2 cellular contexts compared by ENCODE assay signal in the genomic region with DNA sequence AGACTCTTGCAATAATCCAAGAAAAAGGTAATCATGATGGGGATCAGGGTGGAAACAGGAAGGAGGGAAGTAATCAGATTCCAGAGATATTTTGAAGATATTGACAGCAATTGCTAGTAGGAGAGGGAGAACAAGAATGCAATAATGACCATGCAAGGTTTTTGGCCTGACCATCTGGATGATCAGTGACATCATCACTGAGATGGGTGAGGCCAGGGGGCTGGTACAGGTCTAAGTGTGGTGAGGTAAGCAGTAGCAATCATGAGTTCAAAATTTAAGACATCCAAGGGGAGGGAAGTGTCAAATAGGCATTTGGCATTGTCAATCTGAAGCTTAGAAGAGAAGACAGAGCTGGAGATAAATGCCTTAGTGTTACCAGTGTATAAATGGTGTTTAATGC.
TF ChIP-seq lines count a peak whose summit lies in the region.

No MANE protein-coding gene starts in this region.

TF ChIP-seq in HEK293, 187 proteins besides CTCF, POLR2A, EP300 and RAD21 (continued from another document and continues in another):
- TF ChIP-seq, protein P1, sequence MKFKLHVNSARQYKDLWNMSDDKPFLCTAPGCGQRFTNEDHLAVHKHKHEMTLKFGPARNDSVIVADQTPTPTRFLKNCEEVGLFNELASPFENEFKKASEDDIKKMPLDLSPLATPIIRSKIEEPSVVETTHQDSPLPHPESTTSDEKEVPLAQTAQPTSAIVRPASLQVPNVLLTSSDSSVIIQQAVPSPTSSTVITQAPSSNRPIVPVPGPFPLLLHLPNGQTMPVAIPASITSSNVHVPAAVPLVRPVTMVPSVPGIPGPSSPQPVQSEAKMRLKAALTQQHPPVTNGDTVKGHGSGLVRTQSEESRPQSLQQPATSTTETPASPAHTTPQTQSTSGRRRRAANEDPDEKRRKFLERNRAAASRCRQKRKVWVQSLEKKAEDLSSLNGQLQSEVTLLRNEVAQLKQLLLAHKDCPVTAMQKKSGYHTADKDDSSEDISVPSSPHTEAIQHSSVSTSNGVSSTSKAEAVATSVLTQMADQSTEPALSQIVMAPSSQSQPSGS (tag by site-specific recombination; IDR thresholded peaks at IDR 0.05; ENCODE audit: low read depth): peak; percentile 57; the same call in 1 of the 2 replicates
- TF ChIP-seq ZNF639 (tag by site-specific recombination; IDR thresholded peaks at IDR 0.05) (no peak), PRDM10 (tag by site-specific recombination; IDR thresholded peaks at IDR 0.05) (0 out of 2 replicates have a peak, but pooled peaks have one; percentile 7), ZBTB44 (tag by site-specific recombination; IDR thresholded peaks at IDR 0.05) (no peak), ZNF707 (tag by site-specific recombination; IDR thresholded peaks at IDR 0.05) (no peak), ZNF624 (tag by site-specific recombination; IDR thresholded peaks at IDR 0.05) (no peak), ZNF747 (tag by site-specific recombination; IDR thresholded peaks at IDR 0.05) (no peak), ZNF544 (tag by site-specific recombination; IDR thresholded peaks at IDR 0.05) (no peak), MZF1 (tag by site-specific recombination; IDR thresholded peaks at IDR 0.05; ENCODE audit: borderline replicate concordance) (no peak), ZSCAN16 (tag by site-specific recombination; IDR thresholded peaks at IDR 0.05) (no peak), ZBTB21 (tag by site-specific recombination; IDR thresholded peaks at IDR 0.05) (0 out of 2 replicates have a peak, but pooled peaks have one; percentile 34), ZNF776 (tag by site-specific recombination; IDR thresholded peaks at IDR 0.05; ENCODE audit: borderline replicate concordance) (no peak), ZNF549 (tag by site-specific recombination; IDR thresholded peaks at IDR 0.05) (no peak), ZNF366 (tag by site-specific recombination; conservative IDR thresholded peaks at IDR 0.05) (no peak), ZNF792 (tag by site-specific recombination; IDR thresholded peaks at IDR 0.05) (no peak), ZNF521 (tag by site-specific recombination; IDR thresholded peaks at IDR 0.05) (no peak), ZNF629 (tag by site-specific recombination; IDR thresholded peaks at IDR 0.05) (peak; percentile 35; the same call in 1 of the 2 replicates)
- TF ChIP-seq, protein P2, sequence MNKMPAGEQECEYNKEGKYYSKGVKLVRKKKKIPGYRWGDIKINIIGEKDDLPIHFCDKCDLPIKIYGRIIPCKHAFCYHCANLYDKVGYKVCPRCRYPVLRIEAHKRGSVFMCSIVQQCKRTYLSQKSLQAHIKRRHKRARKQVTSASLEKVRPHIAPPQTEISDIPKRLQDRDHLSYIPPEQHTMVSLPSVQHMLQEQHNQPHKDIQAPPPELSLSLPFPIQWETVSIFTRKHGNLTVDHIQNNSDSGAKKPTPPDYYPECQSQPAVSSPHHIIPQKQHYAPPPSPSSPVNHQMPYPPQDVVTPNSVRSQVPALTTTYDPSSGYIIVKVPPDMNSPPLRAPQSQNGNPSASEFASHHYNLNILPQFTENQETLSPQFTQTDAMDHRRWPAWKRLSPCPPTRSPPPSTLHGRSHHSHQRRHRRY (tag by site-specific recombination; IDR thresholded peaks at IDR 0.05): no peak

TF ChIP-seq in HepG2, 621 proteins besides CTCF, POLR2A, EP300 and RAD21 (continued from another document):
- TF ChIP-seq ZBTB42 (CRISPR knock-in tag; IDR thresholded peaks at IDR 0.05): no peak
- no peak for TF ChIP-seq REPIN1 (CRISPR knock-in tag; IDR thresholded peaks at IDR 0.05; ENCODE audit: borderline replicate concordance, low read depth)
